1 cellular context compared by ENCODE assay signal in the genomic region with DNA sequence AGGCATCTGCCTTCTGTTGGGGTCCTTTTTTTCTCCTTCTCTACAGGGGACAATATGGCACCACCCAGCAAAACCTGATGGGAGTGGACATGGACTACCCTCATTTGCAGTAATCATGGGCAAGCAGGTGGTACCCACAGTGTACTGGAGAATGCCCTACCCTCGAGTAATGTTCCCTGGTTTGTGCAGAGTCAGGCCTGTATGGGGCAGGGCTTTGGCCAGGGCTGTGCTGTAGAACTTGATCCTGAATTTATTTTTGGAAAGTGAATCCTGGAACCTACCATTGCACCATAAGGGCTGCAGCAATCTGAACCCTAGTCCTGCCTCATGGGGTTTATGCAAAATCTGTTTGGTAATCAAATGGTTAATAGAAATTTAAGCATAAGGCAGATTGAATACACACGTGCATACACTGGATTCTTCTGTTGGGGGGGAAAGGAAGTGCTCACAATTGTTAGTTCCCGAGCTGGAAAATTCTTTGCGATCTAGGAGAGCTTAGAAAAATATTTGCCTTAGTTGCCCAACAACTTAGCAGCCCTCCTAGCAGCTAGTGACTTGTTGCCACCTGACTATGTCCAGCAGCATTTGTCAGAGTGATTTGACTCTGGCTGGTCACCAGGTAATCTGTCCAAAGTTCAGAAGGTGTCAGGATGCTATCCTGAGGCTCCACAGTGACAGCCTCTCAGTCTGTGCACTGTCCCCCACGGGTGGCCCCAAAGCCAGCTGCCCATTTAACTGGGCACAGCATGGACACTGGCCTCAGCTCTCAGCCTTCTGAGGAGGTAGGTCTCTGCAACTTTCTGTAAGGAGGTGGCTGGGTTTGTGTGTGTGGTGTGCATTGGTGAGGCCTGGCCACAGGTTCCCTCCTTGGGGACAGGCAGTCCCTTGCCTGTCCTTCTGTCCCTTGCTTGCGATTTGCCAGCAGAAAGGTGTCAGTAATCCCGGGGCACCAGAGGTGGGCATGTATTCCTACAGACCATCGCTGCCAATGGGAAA.
TF ChIP-seq lines count a peak whose summit lies in the region.

No MANE protein-coding gene starts in this region.

TF ChIP-seq in A549, 52 proteins besides CTCF, POLR2A, EP300 and RAD21 (continued from another document):
- TF ChIP-seq, protein P1, sequence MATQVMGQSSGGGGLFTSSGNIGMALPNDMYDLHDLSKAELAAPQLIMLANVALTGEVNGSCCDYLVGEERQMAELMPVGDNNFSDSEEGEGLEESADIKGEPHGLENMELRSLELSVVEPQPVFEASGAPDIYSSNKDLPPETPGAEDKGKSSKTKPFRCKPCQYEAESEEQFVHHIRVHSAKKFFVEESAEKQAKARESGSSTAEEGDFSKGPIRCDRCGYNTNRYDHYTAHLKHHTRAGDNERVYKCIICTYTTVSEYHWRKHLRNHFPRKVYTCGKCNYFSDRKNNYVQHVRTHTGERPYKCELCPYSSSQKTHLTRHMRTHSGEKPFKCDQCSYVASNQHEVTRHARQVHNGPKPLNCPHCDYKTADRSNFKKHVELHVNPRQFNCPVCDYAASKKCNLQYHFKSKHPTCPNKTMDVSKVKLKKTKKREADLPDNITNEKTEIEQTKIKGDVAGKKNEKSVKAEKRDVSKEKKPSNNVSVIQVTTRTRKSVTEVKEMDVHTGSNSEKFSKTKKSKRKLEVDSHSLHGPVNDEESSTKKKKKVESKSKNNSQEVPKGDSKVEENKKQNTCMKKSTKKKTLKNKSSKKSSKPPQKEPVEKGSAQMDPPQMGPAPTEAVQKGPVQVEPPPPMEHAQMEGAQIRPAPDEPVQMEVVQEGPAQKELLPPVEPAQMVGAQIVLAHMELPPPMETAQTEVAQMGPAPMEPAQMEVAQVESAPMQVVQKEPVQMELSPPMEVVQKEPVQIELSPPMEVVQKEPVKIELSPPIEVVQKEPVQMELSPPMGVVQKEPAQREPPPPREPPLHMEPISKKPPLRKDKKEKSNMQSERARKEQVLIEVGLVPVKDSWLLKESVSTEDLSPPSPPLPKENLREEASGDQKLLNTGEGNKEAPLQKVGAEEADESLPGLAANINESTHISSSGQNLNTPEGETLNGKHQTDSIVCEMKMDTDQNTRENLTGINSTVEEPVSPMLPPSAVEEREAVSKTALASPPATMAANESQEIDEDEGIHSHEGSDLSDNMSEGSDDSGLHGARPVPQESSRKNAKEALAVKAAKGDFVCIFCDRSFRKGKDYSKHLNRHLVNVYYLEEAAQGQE (IDR thresholded peaks at IDR 0.05): no peak
- TF ChIP-seq, protein P2, sequence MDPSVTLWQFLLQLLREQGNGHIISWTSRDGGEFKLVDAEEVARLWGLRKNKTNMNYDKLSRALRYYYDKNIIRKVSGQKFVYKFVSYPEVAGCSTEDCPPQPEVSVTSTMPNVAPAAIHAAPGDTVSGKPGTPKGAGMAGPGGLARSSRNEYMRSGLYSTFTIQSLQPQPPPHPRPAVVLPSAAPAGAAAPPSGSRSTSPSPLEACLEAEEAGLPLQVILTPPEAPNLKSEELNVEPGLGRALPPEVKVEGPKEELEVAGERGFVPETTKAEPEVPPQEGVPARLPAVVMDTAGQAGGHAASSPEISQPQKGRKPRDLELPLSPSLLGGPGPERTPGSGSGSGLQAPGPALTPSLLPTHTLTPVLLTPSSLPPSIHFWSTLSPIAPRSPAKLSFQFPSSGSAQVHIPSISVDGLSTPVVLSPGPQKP (IDR thresholded peaks at IDR 0.05; ENCODE audit: low read depth, low read length): no peak
- TF ChIP-seq MAFK (IDR thresholded peaks at IDR 0.05; ENCODE audit: partially characterized antibody) (no peak), CBX8 (IDR thresholded peaks at IDR 0.05) (no peak), POLR2AphosphoS2 (conservative IDR thresholded peaks at IDR 0.05; ENCODE audit: low read length) (no peak), BHLHE40 (IDR thresholded peaks at IDR 0.05; ENCODE audit: low read depth, low read length) (no peak), ZSCAN20 (CRISPR knock-in tag; IDR thresholded peaks at IDR 0.05) (no peak)
